Comparison of ENCODE assay signal across 25 cellular contexts in genomic region chr21:30345014-30345413, GRCh38. TPM values are rescaled to one million over a fixed set of nuclear protein-coding genes. Genes with fewer than 3 reads are reported as not detected.
DNase-seq lines count a peak whose midpoint lies in the region; ATAC-seq, FAIRE-seq and TF ChIP-seq lines count a peak whose summit lies in the region.
"Had no signal": no experiment of that assay in that cellular context is flagged by ENCODE, and none has a peak within 500 bp of the region (broad histone marks: within the 10 kb centered on the region; RNA-seq: fewer than 3 reads in every experiment).

No MANE protein-coding gene starts in this region.

- H3K9me3 Mint-ChIP-seq in GM23338, result peaks cover 8% of the 10 kb centered on the region; the same call in 1 of the 3 replicates

- H3K4me2 ChIP-seq in GM23338 (no peak overlapping the region), PC-3 (ENCODE audit: low read length) (no peak overlapping the region), H1 (ENCODE audit: insufficient read depth in 1 of 2, low read depth in 2 of 2, low read length in 2 of 2) (no peak overlapping the region), mesendoderm (ENCODE audit: low read length) (no peak overlapping the region)
- H3K4me2 ChIP-seq: A549 had no signal

- no peaks in the 10 kb centered on the region for H3K79me2 ChIP-seq in GM23338 (replicated peaks; ENCODE audit: insufficient read depth)
- H3K79me2 ChIP-seq in PC-3 (ENCODE audit: low read length), result no peaks in the 10 kb centered on the region
- H3K79me2 ChIP-seq in H1 (ENCODE audit: control insufficient read depth in 1 of 2, insufficient read depth in 2 of 2, low read length in 2 of 2), result no peaks in the 10 kb centered on the region
- H3K79me2 ChIP-seq in mesendoderm (ENCODE audit: control insufficient read depth, insufficient read depth, low read length), result no peaks in the 10 kb centered on the region

- no peak overlapping the region for H3K4me3 ChIP-seq in GM23338
- no peak overlapping the region for H3K4me3 ChIP-seq in PC-3 (ENCODE audit: low read length)
- no peak overlapping the region for H3K4me3 ChIP-seq in H1 (ENCODE audit: extremely low read depth in 1 of 4, insufficient read depth in 2 of 4, low read depth in 3 of 4, low read length in 4 of 4)
- H3K4me3 ChIP-seq in mesendoderm (ENCODE audit: low read length), result no peak overlapping the region
- H3K4me3 ChIP-seq: A549, HAP-1 had no signal

- H2BK20ac ChIP-seq in H1 (ENCODE audit: low read length), result no peak overlapping the region

- H4K5ac ChIP-seq in H1 (ENCODE audit: insufficient read length, low read depth, low read length), result no peak overlapping the region
- H4K5ac ChIP-seq in mesendoderm (ENCODE audit: low read length), result no peak overlapping the region

- CTCF ChIA-PET in PC-3 (lab: Charles Lee) (interaction anchor here (0.8 kb wide), 1 partner anchor 92 kb away, joined by 3 read pairs; no protein-coding TSS in a partner anchor), H1 (lab: Charles Lee; ENCODE audit: partially characterized antibody) (interaction anchor here (0.7 to 3.1 kb wide), 16 partner anchors 10 to 119 kb away, joined by 3 to 21 read pairs (median 3); no protein-coding TSS in a partner anchor)

- H3K27me3 Mint-ChIP-seq in GM23338 (ENCODE audit: insufficient read depth, low read depth, poor library complexity), result peaks cover 5% of the 10 kb centered on the region

- BruUV-seq in PC-3 (replicated peaks; lab: Mats Ljungman, UMichigan), result no TSS peak

- no peaks in the 10 kb centered on the region for H3K23me2 ChIP-seq in H1 (ENCODE audit: low read depth, low read length)

- H3K27me3 ChIP-seq in GM23338 (ENCODE audit: insufficient read depth) (no peaks in the 10 kb centered on the region), PC-3 (ENCODE audit: low read length) (peaks cover 10% of the 10 kb centered on the region; the same call in 1 of the 2 replicates), H1 (replicated peaks in 1 of 4; ENCODE audit: control insufficient read depth in 3 of 4, extremely low read depth in 1 of 4, insufficient read depth in 3 of 4, low read length in 3 of 4) (no peaks in the 10 kb centered on the region), mesendoderm (ENCODE audit: insufficient read depth, low read length, poor library complexity) (no peaks in the 10 kb centered on the region)

- no peaks in the 10 kb centered on the region for H3K9me2 ChIP-seq in GM23338 (ENCODE audit: insufficient read depth)
- no peaks in the 10 kb centered on the region for H3K9me2 ChIP-seq in PC-3 (replicated peaks; ENCODE audit: low read length)

- H2AFZ ChIP-seq in GM23338, result no peak overlapping the region
- H2AFZ ChIP-seq in PC-3 (ENCODE audit: low read length), result no peak overlapping the region
- H2AFZ ChIP-seq in H1 (ENCODE audit: low read length), result peak overlapping the region; percentile 73; the same call in 1 of the 2 replicates

- peaks cover 8% of the 10 kb centered on the region; the same call in 2 of the 3 replicates for H3K36me3 Mint-ChIP-seq in GM23338 (ENCODE audit: low read depth)
- H3K36me3 Mint-ChIP-seq: CD4-positive, alpha-beta memory T cell had no signal

- no peak overlapping the region for H3K27ac Mint-ChIP-seq in GM23338
- H3K27ac Mint-ChIP-seq: CD4-positive, alpha-beta memory T cell; HFFc6 had no signal

- intact Hi-C loops in PC-3 (cut with micrococcal nuclease), result loop anchor here (10.0 kb wide), 1 partner anchor 160 kb away; the partner anchor contains the start of gene KRTAP19-5

- peaks cover 12% of the 10 kb centered on the region for H3K4me1 Mint-ChIP-seq in GM23338
- H3K4me1 Mint-ChIP-seq: CD4-positive, alpha-beta memory T cell had no signal

- H2BK5ac ChIP-seq in H1 (ENCODE audit: low read depth, low read length), result no peak overlapping the region
- no peak overlapping the region for H2BK5ac ChIP-seq in mesendoderm (ENCODE audit: low read length)

- no peak overlapping the region for H2BK12ac ChIP-seq in H1 (ENCODE audit: low read depth, low read length)

- H3F3A ChIP-seq in GM23338 (replicated peaks; ENCODE audit: low read depth), result no peaks in the 10 kb centered on the region
- no peaks in the 10 kb centered on the region for H3F3A ChIP-seq in PC-3 (ENCODE audit: low read length, unreplicated experiment)

- WGBS in H1 (ENCODE audit: extremely low coverage in 1 of 2, insufficient coverage in 1 of 2, insufficient read length in 1 of 2, insufficient replicate concordance in 2 of 2, low coverage in 1 of 2, low lambda C conversion rate in 2 of 2, missing lambda C conversion rate in 1 of 2), 2 experiments, result 67% methylated on average over 2 of the region's 2 CpGs; no CpG with 5 or more reads in 1 of the 2 experiments
- whole genome bisulfite sequencing in mesendoderm (ENCODE audit: extremely low coverage, insufficient coverage, low lambda C conversion rate), result no CpG with 5 or more reads among the region's 2 CpGs

- no peak overlapping the region for H4K8ac ChIP-seq in H1 (ENCODE audit: extremely low read depth, insufficient read depth, low read length)
- no peak overlapping the region for H4K8ac ChIP-seq in mesendoderm (ENCODE audit: low read depth, low read length)

- no peaks in the 10 kb centered on the region for H3K79me1 ChIP-seq in H1 (ENCODE audit: low read depth, low read length)
- no peaks in the 10 kb centered on the region for H3K79me1 ChIP-seq in mesendoderm (ENCODE audit: low read length)

- ATAC-seq in GM23338 (peak; percentile 26; the same call in 1 of the 3 replicates), PC-3 (no peak)
- ATAC-seq: A549 had no signal

- POLR2A ChIA-PET in PC-3 (lab: Charles Lee; ENCODE audit: unreplicated experiment) (interaction anchor here (0.6 kb wide), 1 partner anchor 25 kb away, joined by 3 read pairs; no protein-coding TSS in a partner anchor), H1 (lab: Charles Lee; ENCODE audit: partially characterized antibody) (no interaction called here)

- no peak overlapping the region for H4K91ac ChIP-seq in H1 (replicated peaks; ENCODE audit: insufficient read length, low read length)

- H3K4me3 Mint-ChIP-seq in GM23338, result no peak overlapping the region
- H3K4me3 Mint-ChIP-seq: CD4-positive, alpha-beta memory T cell; HFFc6 had no signal

- H3K36me3 ChIP-seq in GM23338 (ENCODE audit: insufficient read depth) (no peaks in the 10 kb centered on the region), PC-3 (ENCODE audit: low read depth, low read length) (no peaks in the 10 kb centered on the region), H1 (ENCODE audit: control insufficient read depth in 2 of 4, insufficient read depth in 4 of 4, low read length in 3 of 4) (no peaks in the 10 kb centered on the region), mesendoderm (ENCODE audit: control insufficient read depth, insufficient read depth, low read length) (no peaks in the 10 kb centered on the region)
- H3K36me3 ChIP-seq: HAP-1 had no signal

- H3K56ac ChIP-seq in H1 (replicated peaks; ENCODE audit: insufficient read length, low read depth, low read length) (no peak overlapping the region), mesendoderm (ENCODE audit: low read length) (no peak overlapping the region)

- H3K27ac ChIP-seq in GM23338 (ENCODE audit: low read depth), result no peak overlapping the region
- H3K27ac ChIP-seq in PC-3 (ENCODE audit: low read length), result no peak overlapping the region
- no peak overlapping the region for H3K27ac ChIP-seq in H1 (ENCODE audit: low read depth, low read length)
- H3K27ac ChIP-seq in mesendoderm (ENCODE audit: low read depth, low read length), result no peak overlapping the region
- H3K27ac ChIP-seq: A549 had no signal

- H3K9ac ChIP-seq in PC-3 (ENCODE audit: low read length), result no peak overlapping the region
- no peak overlapping the region for H3K9ac ChIP-seq in H1 (replicated peaks in 1 of 4; ENCODE audit: extremely low read depth in 1 of 4, low read depth in 3 of 4, low read length in 3 of 4)
- no peak overlapping the region for H3K9ac ChIP-seq in mesendoderm (ENCODE audit: low read length)

- no peak for TF ChIP-seq EP300 in H1 (IDR thresholded peaks at IDR 0.05; ENCODE audit: borderline replicate concordance in 1 of 2, low read depth in 2 of 2, low read length in 2 of 2)

- H3K9me3 ChIP-seq in PC-3 (ENCODE audit: low read length), result 0 out of 2 replicates have a peak, but pooled peaks cover 3% of the 10 kb centered on the region
- no peaks in the 10 kb centered on the region for H3K9me3 ChIP-seq in H1 (ENCODE audit: insufficient read depth in 2 of 2, low read depth in 1 of 2, low read length in 1 of 2)
- H3K9me3 ChIP-seq: A549, HAP-1 had no signal

- H3K18ac ChIP-seq in H1 (ENCODE audit: extremely low read depth, low read length) (no peak overlapping the region), mesendoderm (ENCODE audit: low read length) (no peak overlapping the region)

- no peak overlapping the region for H3K14ac ChIP-seq in H1 (ENCODE audit: insufficient read length)

- H2BK15ac ChIP-seq in H1 (ENCODE audit: low read length), result no peak overlapping the region
- H2BK15ac ChIP-seq in mesendoderm (replicated peaks; ENCODE audit: low read depth), result no peak overlapping the region

- FAIRE-seq in H1 (lab: Jason Lieb, UNC), result no peak
- FAIRE-seq: A549, GM12891, GM18507 had no signal

- TF ChIP-seq POLR2A in H1 (IDR thresholded peaks at IDR 0.05; ENCODE audit: control extremely low read depth in 1 of 2, low read depth in 2 of 2, low read length in 2 of 2), result no peak

- peak; percentile 46 to 53 for TF ChIP-seq CTCF in GM23338 (conservative IDR thresholded peaks at IDR 0.05; ENCODE audit: low read depth in 2 of 2)
- TF ChIP-seq CTCF in PC-3 (conservative IDR thresholded peaks at IDR 0.05; ENCODE audit: low read depth, low read length), result 0 out of 2 replicates have a peak, but pooled peaks have one; percentile 15
- TF ChIP-seq CTCF in H1 (IDR thresholded peaks at IDR 0.05; ENCODE audit: control extremely low read depth in 1 of 3, insufficient read depth in 1 of 3, low read depth in 1 of 3, low read length in 3 of 3), result peak in 2 of 3 experiments; percentile 40; a peak in 2 of 4 replicates

- DNase-seq in GM23338 (ENCODE audit: low spot score), result peak; percentile 45
- DNase-seq in PC-3, result no peak
- no peak for DNase-seq in H1 (ENCODE audit: low read depth in 1 of 2, low spot score in 2 of 2)
- peak; percentile 18 for DNase-seq in mesendoderm
- DNase-seq in AG20443 (ENCODE audit: low spot score), result no peak
- DNase-seq in NCI-H69 (lab: John Stamatoyannopoulos, UW), result no peak
- no peak for DNase-seq in OCI-M1 (lab: John Stamatoyannopoulos, UW)
- DNase-seq: 8988T; ACHN; C1 segment of cervical spinal cord; Calu3; CD4-positive, alpha-beta memory T cell; COR-L47; DMS53; DMS79 treated with DMSO at 0.1 percent for 48 hours; GF-D8; HFFc6 had no signal

- H4K20me1 ChIP-seq in GM23338 (replicated peaks; ENCODE audit: insufficient read depth) (no peaks in the 10 kb centered on the region), PC-3 (ENCODE audit: low read length) (no peaks in the 10 kb centered on the region), H1 (replicated peaks in 1 of 2; ENCODE audit: control insufficient read depth in 1 of 2, insufficient read depth in 2 of 2, low read length in 2 of 2) (no peaks in the 10 kb centered on the region)

- no peak overlapping the region for H3K23ac ChIP-seq in H1 (ENCODE audit: insufficient read length)
- no peak overlapping the region for H3K23ac ChIP-seq in mesendoderm (ENCODE audit: low read length)

- peak; percentile 51 to 63 for TF ChIP-seq RAD21 in H1 (IDR thresholded peaks at IDR 0.05 in 1 of 2, conservative IDR thresholded peaks at IDR 0.05 in 1 of 2; ENCODE audit: low read depth in 2 of 2, low read length in 2 of 2)

- H3K4ac ChIP-seq in H1 (replicated peaks; ENCODE audit: insufficient read length, low read depth, low read length) (no peak overlapping the region), mesendoderm (ENCODE audit: low read depth, low read length) (no peak overlapping the region)

- H3K4me1 ChIP-seq in GM23338 (ENCODE audit: insufficient read depth) (peaks cover 12% of the 10 kb centered on the region), PC-3 (ENCODE audit: insufficient read depth, low read length) (peaks cover 3% of the 10 kb centered on the region; the same call in 1 of the 2 replicates), H1 (replicated peaks in 1 of 4; ENCODE audit: control insufficient read depth in 3 of 4, insufficient read depth in 4 of 4, low read length in 3 of 4) (no peaks in the 10 kb centered on the region; a peak in 2 of 7 replicates), mesendoderm (ENCODE audit: control insufficient read depth, low read depth, low read length) (no peaks in the 10 kb centered on the region)
- H3K4me1 ChIP-seq: A549, HAP-1 had no signal

- no peak overlapping the region for H2AK5ac ChIP-seq in H1 (ENCODE audit: low read depth, low read length)
- H2AK5ac ChIP-seq in mesendoderm (ENCODE audit: low read length), result no peak overlapping the region

- H2BK120ac ChIP-seq in H1 (replicated peaks; ENCODE audit: low read depth, low read length), result no peak overlapping the region
- H2BK120ac ChIP-seq in mesendoderm (ENCODE audit: low read depth, low read length), result no peak overlapping the region

RNA-seq across cellular contexts. Expression of gene KRTAP23-1, which starts 3.4 kb away (rescaled TPM):
- not detected in 2 replicates for total RNA-seq in GM23338 (2014; rRNA removed; shearing (Covaris generic))
- polyA plus RNA-seq in GM23338 (2016; fragmentation: Nextera tagmentation; extraction: Ambion mirVana) (not detected in 2 replicates), H1 (2011; rRNA removed) (not detected in 2 replicates)
- total RNA-seq in PC-3 (2014; rRNA removed), result not detected in 2 replicates
- not detected in 2 replicates for total RNA-seq in H1 (2021; fragmentation: NEBNext Ultra II Directional; extraction: Animal tissue kit (Norgen Biotek cat#: 25700))
- polyA plus RNA-seq in H1 (2011; cell fraction: cytosol; rRNA removed), result not detected
- not detected for polyA plus RNA-seq in H1 (2011; cell fraction: nucleus; rRNA removed)
- not detected in 4 replicates for polyA plus RNA-seq in H1 (2012, experiment 1 of 2)
- polyA plus RNA-seq in H1 (2012, experiment 2 of 2), result not detected
- not detected for polyA plus RNA-seq in H1 (2013, experiment 1 of 2)
- not detected for polyA plus RNA-seq in H1 (2013, experiment 2 of 2)
- not detected in 2 replicates for polyA minus RNA-seq in H1 (2011; rRNA and poly(A)+ RNA removed)
- not detected for polyA minus RNA-seq in H1 (2011; cell fraction: cytosol; rRNA and poly(A)+ RNA removed)
- polyA minus RNA-seq in H1 (2011; cell fraction: nucleus; rRNA and poly(A)+ RNA removed), result not detected
- not detected for polyA plus RNA-seq in mesendoderm (2013, experiment 1 of 2)
- not detected for polyA plus RNA-seq in mesendoderm (2013, experiment 2 of 2)
- total RNA-seq: Calu3; CD4-positive, alpha-beta memory T cell; Daoy; G401; H4; HFFc6 had no signal
- polyA plus RNA-seq: A549; BJ; CD4-positive, alpha-beta memory T cell had no signal

RNA-seq across cellular contexts. Expression of gene KRTAP27-1, which starts 7.5 kb away (rescaled TPM):
- total RNA-seq in GM23338 (2014; rRNA removed; shearing (Covaris generic)), result not detected in 2 replicates
- polyA plus RNA-seq in GM23338 (2016; fragmentation: Nextera tagmentation; extraction: Ambion mirVana) (not detected in 2 replicates), H1 (2011; rRNA removed) (not detected in 2 replicates)
- total RNA-seq in PC-3 (2014; rRNA removed), result not detected in 2 replicates
- total RNA-seq in H1 (2021; fragmentation: NEBNext Ultra II Directional; extraction: Animal tissue kit (Norgen Biotek cat#: 25700)), result not detected in 2 replicates
- polyA plus RNA-seq in H1 (2011; cell fraction: cytosol; rRNA removed), result not detected
- polyA plus RNA-seq in H1 (2011; cell fraction: nucleus; rRNA removed), result not detected
- not detected in 4 replicates for polyA plus RNA-seq in H1 (2012, experiment 1 of 2)
- not detected for polyA plus RNA-seq in H1 (2012, experiment 2 of 2)
- polyA plus RNA-seq in H1 (2013, experiment 1 of 2), result not detected
- not detected for polyA plus RNA-seq in H1 (2013, experiment 2 of 2)
- not detected in 2 replicates for polyA minus RNA-seq in H1 (2011; rRNA and poly(A)+ RNA removed)
- polyA minus RNA-seq in H1 (2011; cell fraction: cytosol; rRNA and poly(A)+ RNA removed), result not detected
- polyA minus RNA-seq in H1 (2011; cell fraction: nucleus; rRNA and poly(A)+ RNA removed), result not detected
- polyA plus RNA-seq in mesendoderm (2013, experiment 1 of 2), result not detected
- not detected for polyA plus RNA-seq in mesendoderm (2013, experiment 2 of 2)
- total RNA-seq: Calu3; CD4-positive, alpha-beta memory T cell; Daoy; G401; H4; HFFc6 had no signal
- polyA plus RNA-seq: A549; BJ; CD4-positive, alpha-beta memory T cell had no signal

RNA-seq across cellular contexts. Expression of gene KRTAP26-1, which starts 24.9 kb away (rescaled TPM):
- total RNA-seq in GM23338 (2014; rRNA removed; shearing (Covaris generic)), result not detected in 2 replicates
- polyA plus RNA-seq in GM23338 (2016; fragmentation: Nextera tagmentation; extraction: Ambion mirVana), result not detected in 2 replicates
- total RNA-seq in PC-3 (2014; rRNA removed), result not detected in 2 replicates
- not detected in 2 replicates for total RNA-seq in H1 (2021; fragmentation: NEBNext Ultra II Directional; extraction: Animal tissue kit (Norgen Biotek cat#: 25700))
- polyA plus RNA-seq in H1 (2011; rRNA removed), result not detected in 2 replicates
- not detected for polyA plus RNA-seq in H1 (2011; cell fraction: cytosol; rRNA removed)
- not detected for polyA plus RNA-seq in H1 (2011; cell fraction: nucleus; rRNA removed)
- polyA plus RNA-seq in H1 (2012, experiment 1 of 2), result not detected in 4 replicates
- not detected for polyA plus RNA-seq in H1 (2012, experiment 2 of 2)
- not detected for polyA plus RNA-seq in H1 (2013, experiment 1 of 2)
- not detected for polyA plus RNA-seq in H1 (2013, experiment 2 of 2)
- polyA minus RNA-seq in H1 (2011; rRNA and poly(A)+ RNA removed), result not detected in 2 replicates
- polyA minus RNA-seq in H1 (2011; cell fraction: cytosol; rRNA and poly(A)+ RNA removed), result not detected
- polyA minus RNA-seq in H1 (2011; cell fraction: nucleus; rRNA and poly(A)+ RNA removed), result not detected
- polyA plus RNA-seq in mesendoderm (2013, experiment 1 of 2), result not detected
- polyA plus RNA-seq in mesendoderm (2013, experiment 2 of 2), result not detected
- total RNA-seq: Calu3; CD4-positive, alpha-beta memory T cell; Daoy; G401; H4; HFFc6 had no signal
- polyA plus RNA-seq: A549; BJ; CD4-positive, alpha-beta memory T cell had no signal

RNA-seq across cellular contexts. Expression of gene KRTAP13-2, which starts 27.1 kb away (rescaled TPM):
- not detected in 2 replicates for total RNA-seq in GM23338 (2014; rRNA removed; shearing (Covaris generic))
- polyA plus RNA-seq in GM23338 (2016; fragmentation: Nextera tagmentation; extraction: Ambion mirVana) (not detected in 2 replicates), H1 (2011; rRNA removed) (not detected in 2 replicates)
- total RNA-seq in PC-3 (2014; rRNA removed), result not detected in 2 replicates
- total RNA-seq in H1 (2021; fragmentation: NEBNext Ultra II Directional; extraction: Animal tissue kit (Norgen Biotek cat#: 25700)), result not detected in 2 replicates
- polyA plus RNA-seq in H1 (2011; cell fraction: cytosol; rRNA removed), result not detected
- polyA plus RNA-seq in H1 (2011; cell fraction: nucleus; rRNA removed), result not detected
- polyA plus RNA-seq in H1 (2012, experiment 1 of 2), result not detected in 4 replicates
- polyA plus RNA-seq in H1 (2012, experiment 2 of 2), result not detected
- not detected for polyA plus RNA-seq in H1 (2013, experiment 1 of 2)
- polyA plus RNA-seq in H1 (2013, experiment 2 of 2), result not detected
- not detected in 2 replicates for polyA minus RNA-seq in H1 (2011; rRNA and poly(A)+ RNA removed)
- polyA minus RNA-seq in H1 (2011; cell fraction: cytosol; rRNA and poly(A)+ RNA removed), result not detected
- polyA minus RNA-seq in H1 (2011; cell fraction: nucleus; rRNA and poly(A)+ RNA removed), result not detected
- polyA plus RNA-seq in mesendoderm (2013, experiment 1 of 2), result not detected
- not detected for polyA plus RNA-seq in mesendoderm (2013, experiment 2 of 2)
- total RNA-seq: Calu3; CD4-positive, alpha-beta memory T cell; Daoy; G401; H4; HFFc6 had no signal
- polyA plus RNA-seq: A549; BJ; CD4-positive, alpha-beta memory T cell had no signal

RNA-seq across cellular contexts. Expression of gene KRTAP13-1, which starts 50.8 kb away (rescaled TPM):
- not detected in 2 replicates for total RNA-seq in GM23338 (2014; rRNA removed; shearing (Covaris generic))
- polyA plus RNA-seq in GM23338 (2016; fragmentation: Nextera tagmentation; extraction: Ambion mirVana) (not detected in 2 replicates), H1 (2011; rRNA removed) (not detected in 2 replicates)
- not detected in 2 replicates for total RNA-seq in PC-3 (2014; rRNA removed)
- total RNA-seq in H1 (2021; fragmentation: NEBNext Ultra II Directional; extraction: Animal tissue kit (Norgen Biotek cat#: 25700)), result not detected in 2 replicates
- polyA plus RNA-seq in H1 (2011; cell fraction: cytosol; rRNA removed), result not detected
- polyA plus RNA-seq in H1 (2011; cell fraction: nucleus; rRNA removed), result not detected
- not detected in 4 replicates for polyA plus RNA-seq in H1 (2012, experiment 1 of 2)
- not detected for polyA plus RNA-seq in H1 (2012, experiment 2 of 2)
- not detected for polyA plus RNA-seq in H1 (2013, experiment 1 of 2)
- polyA plus RNA-seq in H1 (2013, experiment 2 of 2), result not detected
- polyA minus RNA-seq in H1 (2011; rRNA and poly(A)+ RNA removed), result not detected in 2 replicates
- not detected for polyA minus RNA-seq in H1 (2011; cell fraction: cytosol; rRNA and poly(A)+ RNA removed)
- not detected for polyA minus RNA-seq in H1 (2011; cell fraction: nucleus; rRNA and poly(A)+ RNA removed)
- not detected for polyA plus RNA-seq in mesendoderm (2013, experiment 1 of 2)
- not detected for polyA plus RNA-seq in mesendoderm (2013, experiment 2 of 2)
- total RNA-seq: Calu3; CD4-positive, alpha-beta memory T cell; Daoy; G401; H4; HFFc6 had no signal
- polyA plus RNA-seq: A549; BJ; CD4-positive, alpha-beta memory T cell had no signal

Comparison
In these comparisons a context has a peak if more than half of its experiments do, and no peak if none do; other contexts are left out.
1. DNase-seq: peak in GM23338 (single experiment) and mesendoderm (single experiment); none in PC-3 (single experiment), H1 (0 of 2), AG20443 (single experiment), NCI-H69 (single experiment) and OCI-M1 (single experiment).
2. Peak in every context shown above with its lines, with median percentiles within 50 percentile points of each other: CTCF ChIP-seq.